In the genomic region with DNA sequence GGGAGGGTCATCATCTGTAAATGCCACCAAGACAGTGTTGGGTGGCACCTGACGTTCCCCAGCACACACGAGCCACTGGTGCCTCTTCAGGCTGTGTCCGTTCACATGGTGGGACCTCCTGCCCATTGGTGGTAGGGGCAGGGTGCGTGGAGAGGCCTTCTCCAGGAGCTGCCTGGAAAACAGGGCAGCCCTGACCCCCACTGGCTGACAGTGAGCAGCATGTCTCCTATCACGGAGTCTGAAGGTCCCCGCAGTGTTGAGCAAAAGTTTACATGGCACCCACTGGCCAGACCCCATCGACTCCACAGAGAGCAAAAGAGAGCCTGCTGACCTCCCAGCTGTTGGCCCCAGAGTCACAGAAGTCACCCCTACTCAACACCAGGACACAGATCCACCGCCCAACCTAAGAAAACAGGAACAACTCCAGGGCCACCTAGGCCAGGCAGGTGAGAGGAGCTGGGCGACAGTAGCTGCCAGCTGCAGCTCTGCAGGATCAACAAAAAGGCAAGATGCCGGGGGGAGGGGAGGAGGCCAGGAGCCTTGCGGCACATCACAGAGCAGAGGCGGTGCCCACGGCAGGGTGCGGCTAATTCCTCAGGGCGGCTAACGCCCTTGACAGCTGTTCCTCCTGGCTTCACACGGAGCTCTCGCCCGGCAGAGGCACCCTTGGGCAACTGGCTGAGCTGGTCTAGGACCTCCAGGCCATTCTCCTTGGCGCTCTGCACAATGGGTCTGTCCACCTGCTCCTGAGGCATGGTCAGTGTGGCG, we compare ENCODE assay signal across 16 cellular contexts. TPM values are rescaled to one million over a fixed set of nuclear protein-coding genes. Genes with fewer than 3 reads are reported as not detected.
DNase-seq lines count a peak whose midpoint lies in the region; ATAC-seq, FAIRE-seq and TF ChIP-seq lines count a peak whose summit lies in the region.
"Had no signal": no experiment of that assay in that cellular context is flagged by ENCODE, and none has a peak within 500 bp of the region (broad histone marks: within the 10 kb centered on the region; RNA-seq: fewer than 3 reads in every experiment).

No MANE protein-coding gene starts in this region.

- ATAC-seq in GM18868 (IDR thresholded peaks at IDR 0.05; ENCODE audit: unreplicated experiment) = no peak

- H3K27me3 ChIP-seq in small intestine (ENCODE audit: control insufficient read depth in 2 of 2, insufficient read depth in 2 of 2, low read length in 2 of 2) = no peaks in the 10 kb centered on the region

- no peaks in the 10 kb centered on the region for H3K9me3 ChIP-seq in small intestine (ENCODE audit: control insufficient read depth, low read depth)

- 21 to 58% (median 40%) methylated on average over 21 of the region's 21 CpGs for WGBS in small intestine, 3 donors

- FAIRE-seq in small intestine (lab: Jason Lieb, UNC) = no peak

- H3K4me3 ChIP-seq in epithelial cell of esophagus (ENCODE audit: low read length) = no peak overlapping the region
- no peak overlapping the region for H3K4me3 ChIP-seq in small intestine (ENCODE audit: low read depth in 1 of 2, low read length in 2 of 2)
- H3K4me3 ChIP-seq: lung had no signal

- no peaks in the 10 kb centered on the region for H3K36me3 ChIP-seq in small intestine (ENCODE audit: control insufficient read depth in 2 of 2, insufficient read depth in 2 of 2, low read length in 2 of 2)

- H3K27ac ChIP-seq in small intestine (ENCODE audit: low read depth in 1 of 2, low read length in 1 of 2) = peak overlapping the region in 1 of 2 donors; percentile 48

- DNase-seq in LoVo (ENCODE audit: low spot score) (peak; percentile 80), NCI-H526 treated with DMSO at 0.1 percent for 48 hours (lab: John Stamatoyannopoulos, UW) (peak; percentile 15), epithelial cell of esophagus (ENCODE audit: low read depth) (peak; percentile 41), small intestine (peak; percentile 87), pons (ENCODE audit: low spot score) (no peak), dedifferentiated amniotic fluid mesenchymal stem cell (ENCODE audit: extremely low spot score) (no peak)
- DNase-seq: activated CD4-positive, alpha-beta T cell treated with anti-CD3 and anti-CD28 coated beads for 48 hours; activated naive CD8-positive, alpha-beta T cell treated with anti-CD3 and anti-CD28 coated beads, Interleukin-2, amount 10 ng/mL, durations not matched to agents 7 days and 5 days; activated T-cell treated with anti-CD3 and anti-CD28 coated beads, Interleukin-2, amount 50 U/mL, for 1 hour; C1 segment of cervical spinal cord; GDM1; glutamatergic neuron; H9; T-helper 1 cell had no signal

- TF ChIP-seq CTCF in epithelial cell of esophagus (IDR thresholded peaks at IDR 0.05; ENCODE audit: insufficient read depth, low read depth, low read length, missing control alignments) = no peak

- H3K4me1 ChIP-seq in small intestine (ENCODE audit: control insufficient read depth in 2 of 2, insufficient read depth in 1 of 2, low read depth in 1 of 2, low read length in 1 of 2) = no peaks in the 10 kb centered on the region

RNA-seq across cellular contexts. Expression of gene IFI6, which starts 14.4 kb away (rescaled TPM):
- polyA plus RNA-seq in small intestine = 100 to 1,000 TPM in 1 of 3 donors, 10 to 100 TPM in 1, 1 to 10 TPM in 1; 7.2 to 137 (median 18.4) TPM

RNA-seq across cellular contexts. Expression of gene FAM76A, which starts 39.4 kb away (rescaled TPM):
- 1 to 10 TPM; 3.5 to 4.3 (median 4.0) TPM for polyA plus RNA-seq in small intestine

RNA-seq across cellular contexts. Expression of gene FGR, which starts 51.4 kb away (rescaled TPM):
- polyA plus RNA-seq in small intestine = 10 to 100 TPM in 1 of 3 donors, 1 to 10 TPM in 2; 1.6 to 12.6 (median 1.6) TPM

Comparison
In these comparisons a context has a peak if more than half of its experiments do, and no peak if none do; other contexts are left out.
1. DNase-seq: peak in LoVo (single experiment), NCI-H526 treated with DMSO at 0.1 percent for 48 hours (single experiment), epithelial cell of esophagus (single experiment) and small intestine (single experiment); none in pons (single experiment) and dedifferentiated amniotic fluid mesenchymal stem cell (single experiment).